ENCODE assay signal across 8 cellular contexts in the genomic region with DNA sequence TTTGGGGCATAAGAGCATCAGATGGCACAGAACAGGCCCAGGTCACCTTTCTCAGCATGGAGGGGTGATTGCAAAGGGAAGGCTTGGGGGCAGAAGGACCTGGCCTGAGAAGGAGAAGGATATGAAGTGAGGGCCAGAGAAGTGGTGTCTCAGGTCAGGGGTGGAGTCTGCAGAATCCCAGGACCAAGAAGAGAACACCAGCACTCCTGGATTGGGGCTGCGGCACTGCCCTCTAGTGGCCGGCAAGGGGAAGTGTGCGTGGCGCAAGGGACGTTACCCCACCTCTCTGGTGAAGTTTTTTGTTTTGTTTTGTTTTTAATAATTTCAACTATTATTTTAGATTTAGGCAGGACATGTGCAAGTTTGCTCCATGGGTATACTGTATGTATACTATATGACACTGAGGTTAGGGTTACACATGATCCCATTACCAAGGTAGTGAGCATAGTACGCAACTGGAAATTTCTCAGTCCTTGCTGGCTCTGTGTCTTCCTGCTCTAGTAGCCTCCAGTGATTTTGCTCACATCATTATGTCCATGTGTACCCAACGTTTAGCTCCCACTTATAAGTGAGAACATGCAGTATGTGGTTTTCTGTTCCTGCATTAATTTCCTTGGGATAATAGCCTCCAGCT.
DNase-seq lines count a peak whose midpoint lies in the region; ATAC-seq and TF ChIP-seq lines count a peak whose summit lies in the region.

No MANE protein-coding gene starts in this region.

- H3K9me3 Mint-ChIP-seq in chondrocyte (ENCODE audit: low read depth) = peaks cover 7% of the 10 kb centered on the region
- peaks cover 4% of the 10 kb centered on the region for H3K9me3 Mint-ChIP-seq in activated T-cell treated with anti-CD3 and anti-CD28 coated beads, Interleukin-2, amount 50 U/mL, for 4 hours
- peaks cover 4% of the 10 kb centered on the region for H3K9me3 Mint-ChIP-seq in activated CD8-positive, alpha-beta memory T cell treated with anti-CD3 and anti-CD28 coated beads, Interleukin-2, amount 10 ng/mL, durations not matched to agents 7 days and 5 days (ENCODE audit: low read depth)

- H3K36me3 ChIP-seq in psoas muscle (ENCODE audit: insufficient read depth in 1 of 2, low read depth in 1 of 2) = no peaks in the 10 kb centered on the region

- 84 to 90% (median 89%) methylated on average over 7 of the region's 7 CpGs for WGBS in psoas muscle, 3 donors

- no peaks in the 10 kb centered on the region for H3K27me3 ChIP-seq in psoas muscle (ENCODE audit: insufficient read depth in 3 of 3, low read length in 2 of 3)

- H3K4me1 ChIP-seq in psoas muscle = no peaks in the 10 kb centered on the region

- no peak overlapping the region for H3K4me3 Mint-ChIP-seq in chondrocyte (ENCODE audit: unreplicated experiment)
- no peak overlapping the region for H3K4me3 Mint-ChIP-seq in activated T-cell treated with anti-CD3 and anti-CD28 coated beads, Interleukin-2, amount 50 U/mL, for 4 hours
- no peak overlapping the region for H3K4me3 Mint-ChIP-seq in activated CD8-positive, alpha-beta memory T cell treated with anti-CD3 and anti-CD28 coated beads, Interleukin-2, amount 10 ng/mL, durations not matched to agents 7 days and 5 days

- H3K27me3 Mint-ChIP-seq in chondrocyte (ENCODE audit: low read depth) = no peaks in the 10 kb centered on the region
- H3K27me3 Mint-ChIP-seq in activated T-cell treated with anti-CD3 and anti-CD28 coated beads, Interleukin-2, amount 50 U/mL, for 4 hours (ENCODE audit: low read depth) = no peaks in the 10 kb centered on the region
- H3K27me3 Mint-ChIP-seq in activated CD8-positive, alpha-beta memory T cell treated with anti-CD3 and anti-CD28 coated beads, Interleukin-2, amount 10 ng/mL, durations not matched to agents 7 days and 5 days = no peaks in the 10 kb centered on the region

- H3K27ac Mint-ChIP-seq in chondrocyte (ENCODE audit: unreplicated experiment) = no peak overlapping the region
- no peak overlapping the region for H3K27ac Mint-ChIP-seq in activated CD8-positive, alpha-beta memory T cell treated with anti-CD3 and anti-CD28 coated beads, Interleukin-2, amount 10 ng/mL, durations not matched to agents 7 days and 5 days

- H3K27ac ChIP-seq in psoas muscle = no peak overlapping the region

- DNase-seq in activated T-cell treated with anti-CD3 and anti-CD28 coated beads, Interleukin-2, amount 50 U/mL, for 48 hours = peak; percentile 21 to 28
- DNase-seq in activated T-cell treated with anti-CD3 and anti-CD28 coated beads for 4 hours = no peak
- peak; percentile 1 for DNase-seq in Jurkat, Clone E6-1 (ENCODE audit: low read depth, low spot score)
- DNase-seq in chondrocyte (ENCODE audit: low spot score) = no peak
- no peak for DNase-seq in psoas muscle
- DNase-seq in activated T-cell treated with anti-CD3 and anti-CD28 coated beads, Interleukin-2, amount 50 U/mL, for 4 hours = no peak
- DNase-seq in activated CD8-positive, alpha-beta memory T cell treated with anti-CD3 and anti-CD28 coated beads, Interleukin-2, amount 10 ng/mL, durations not matched to agents 7 days and 5 days = no peak

- ATAC-seq in GM21825 (IDR thresholded peaks at IDR 0.05; ENCODE audit: unreplicated experiment) = peak; percentile 75
- no peak for ATAC-seq in psoas muscle
- ATAC-seq in activated T-cell treated with anti-CD3 and anti-CD28 coated beads, Interleukin-2, amount 50 U/mL, for 4 hours = no peak
- ATAC-seq in activated CD8-positive, alpha-beta memory T cell treated with anti-CD3 and anti-CD28 coated beads, Interleukin-2, amount 10 ng/mL, durations not matched to agents 7 days and 5 days = no peak

- CTCF ChIA-PET in activated CD8-positive, alpha-beta memory T cell treated with anti-CD3 and anti-CD28 coated beads, Interleukin-2, amount 10 ng/mL, durations not matched to agents 7 days and 5 days (lab: Charles Lee) = no interaction called here

- H3K36me3 Mint-ChIP-seq in chondrocyte (ENCODE audit: low read depth) = no peaks in the 10 kb centered on the region
- no peaks in the 10 kb centered on the region for H3K36me3 Mint-ChIP-seq in activated T-cell treated with anti-CD3 and anti-CD28 coated beads, Interleukin-2, amount 50 U/mL, for 4 hours (ENCODE audit: insufficient read depth)
- H3K36me3 Mint-ChIP-seq in activated CD8-positive, alpha-beta memory T cell treated with anti-CD3 and anti-CD28 coated beads, Interleukin-2, amount 10 ng/mL, durations not matched to agents 7 days and 5 days = no peaks in the 10 kb centered on the region

- no peak overlapping the region for H3K4me3 ChIP-seq in Jurkat, Clone E6-1 (ENCODE audit: low read length)
- H3K4me3 ChIP-seq in psoas muscle = no peak overlapping the region

- H3K4me1 Mint-ChIP-seq in chondrocyte (ENCODE audit: low read depth) = peaks cover 1% of the 10 kb centered on the region
- no peaks in the 10 kb centered on the region for H3K4me1 Mint-ChIP-seq in activated T-cell treated with anti-CD3 and anti-CD28 coated beads, Interleukin-2, amount 50 U/mL, for 4 hours (ENCODE audit: low read depth)
- no peaks in the 10 kb centered on the region for H3K4me1 Mint-ChIP-seq in activated CD8-positive, alpha-beta memory T cell treated with anti-CD3 and anti-CD28 coated beads, Interleukin-2, amount 10 ng/mL, durations not matched to agents 7 days and 5 days

- TF ChIP-seq CTCF in chondrocyte (IDR thresholded peaks at IDR 0.05) (peak; percentile 80), psoas muscle (IDR thresholded peaks at IDR 0.05) (peak; percentile 18)

- intact Hi-C loops in psoas muscle (cut with DNase I) = no loop called here

- no peaks in the 10 kb centered on the region for H3K9me3 ChIP-seq in psoas muscle

Comparison
In these comparisons a context has a peak if more than half of its experiments do, and no peak if none do; other contexts are left out.
1. DNase-seq: peak in activated T-cell treated with anti-CD3 and anti-CD28 coated beads, Interleukin-2, amount 50 U/mL, for 48 hours (2 of 2) and Jurkat, Clone E6-1 (single experiment); none in activated T-cell treated with anti-CD3 and anti-CD28 coated beads for 4 hours (single experiment), chondrocyte (single experiment), psoas muscle (0 of 2), activated T-cell treated with anti-CD3 and anti-CD28 coated beads, Interleukin-2, amount 50 U/mL, for 4 hours (single experiment) and activated CD8-positive, alpha-beta memory T cell treated with anti-CD3 and anti-CD28 coated beads, Interleukin-2, amount 10 ng/mL, durations not matched to agents 7 days and 5 days (single experiment).